8 cellular contexts compared by ENCODE assay signal in genomic region chr13:30865131-30866009, GRCh38. TPM values are rescaled to one million over a fixed set of nuclear protein-coding genes. Genes with fewer than 3 reads are reported as not detected.
DNase-seq lines count a peak whose midpoint lies in the region; ATAC-seq and TF ChIP-seq lines count a peak whose summit lies in the region.

No MANE protein-coding gene starts in this region.

- peak overlapping the region in 3 of 4 donors; percentile 52 to 69 (median 67) for H3K27ac ChIP-seq in body of pancreas
- no peak overlapping the region for H3K27ac ChIP-seq in iPS DF 6.9 (ENCODE audit: low read length)

- TF ChIP-seq CTCF in body of pancreas (IDR thresholded peaks at IDR 0.05) = peak; percentile 83 to 92 (median 89)

- H3K27me3 ChIP-seq in body of pancreas = no peaks in the 10 kb centered on the region
- peaks cover 4% of the 10 kb centered on the region; the same call in 1 of the 2 replicates for H3K27me3 ChIP-seq in iPS DF 6.9 (ENCODE audit: control insufficient read depth, insufficient read depth, low read length)

- H3K36me3 ChIP-seq in body of pancreas (replicated peaks in 1 of 2; ENCODE audit: insufficient read depth in 1 of 2, low read depth in 2 of 2) (no peaks in the 10 kb centered on the region), iPS DF 6.9 (ENCODE audit: control insufficient read depth, insufficient read depth, low read length) (no peaks in the 10 kb centered on the region)

- intact Hi-C loops in body of pancreas (cut with DNase I) (no loop called here), sciatic nerve (cut with DNase I) (loop anchor here (10.0 kb wide), 2 partner anchors 61 to 741 kb away; no protein-coding TSS in a partner anchor)

- TF ChIP-seq POLR2A in body of pancreas (IDR thresholded peaks at IDR 0.05) = no peak

- H3K4me3 ChIP-seq in body of pancreas (no peak overlapping the region), iPS DF 6.9 (ENCODE audit: low read length) (no peak overlapping the region)

- 22 to 23% methylated on average over 17 of the region's 17 CpGs for WGBS in body of pancreas, 2 donors
- WGBS in iPS DF 6.9 (ENCODE audit: insufficient coverage, insufficient read length) = no CpG with 5 or more reads among the region's 17 CpGs

- peaks cover 20% of the 10 kb centered on the region for H3K4me1 ChIP-seq in body of pancreas
- H3K4me1 ChIP-seq in iPS DF 6.9 (ENCODE audit: control insufficient read depth, insufficient read depth, low read length) = peaks cover 13% of the 10 kb centered on the region

- ATAC-seq in HG02610 (IDR thresholded peaks at IDR 0.05; ENCODE audit: unreplicated experiment) = peak; percentile 90
- peak; percentile 89 for ATAC-seq in body of pancreas
- peak; percentile 87 for ATAC-seq in sciatic nerve

- DNase-seq in GDM1 (lab: John Stamatoyannopoulos, UW) (peak; percentile 75), NCI-H1930 (lab: John Stamatoyannopoulos, UW) (peak; percentile 66 to 71), T-helper 22 cell (ENCODE audit: low read depth) (peak; percentile 4), body of pancreas (peak; percentile 75 to 85 (median 82)), iPS DF 6.9 (ENCODE audit: low read depth, low spot score) (peak; percentile 67), sciatic nerve (ENCODE audit: low spot score) (peak; percentile 83), cortex of kidney (lab: John Stamatoyannopoulos, UW) (no peak)

- H3K9me3 ChIP-seq in body of pancreas (no peaks in the 10 kb centered on the region), iPS DF 6.9 (ENCODE audit: control insufficient read depth, insufficient read depth, low read length) (no peaks in the 10 kb centered on the region)

RNA-seq across cellular contexts. Expression of gene MEDAG, which starts 40.7 kb away (rescaled TPM):
- 10 to 100 TPM in 1 of 2 donors, 1 to 10 TPM in 1; 7.8 to 36.6 TPM for total RNA-seq in body of pancreas
- 73.2 TPM for total RNA-seq in sciatic nerve
